Comparison of ENCODE assay signal across 8 cellular contexts in the genomic region with DNA sequence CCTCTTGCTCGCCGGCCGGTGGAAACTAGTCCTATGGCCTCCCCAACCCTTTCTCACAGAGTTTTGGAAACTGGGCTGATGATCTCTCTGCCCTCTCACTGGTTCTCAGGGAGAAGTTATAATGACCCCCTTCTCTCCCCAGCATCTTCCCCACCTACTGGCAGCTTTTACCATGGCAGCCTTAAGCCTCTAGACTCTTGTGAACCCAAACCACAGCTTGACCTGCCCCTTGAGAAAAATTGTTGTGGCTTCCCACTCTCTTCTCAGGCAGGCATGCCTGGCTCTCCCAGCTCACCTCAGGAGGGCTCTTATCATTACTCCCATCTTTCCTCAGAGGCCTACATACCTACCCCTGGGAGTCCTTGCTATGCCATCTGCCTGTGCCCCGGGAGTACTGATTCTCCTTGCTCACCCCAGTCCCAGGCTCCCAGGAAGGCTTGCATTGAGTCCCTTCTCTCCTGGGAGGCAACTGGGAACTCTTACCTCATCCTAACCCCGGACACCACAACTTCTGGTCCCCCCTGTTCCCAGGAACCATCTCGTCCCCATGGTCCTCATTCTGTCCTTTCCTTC. TPM values are rescaled to one million over a fixed set of nuclear protein-coding genes. Genes with fewer than 3 reads are reported as not detected.
DNase-seq lines count a peak whose midpoint lies in the region; ATAC-seq lines count a peak whose summit lies in the region.

No MANE protein-coding gene starts in this region.

- H3K27me3 ChIP-seq in mesendoderm (ENCODE audit: insufficient read depth, low read length, poor library complexity) = no peaks in the 10 kb centered on the region

- H3K18ac ChIP-seq in mesendoderm (ENCODE audit: low read length) = no peak overlapping the region

- H2BK5ac ChIP-seq in mesendoderm (ENCODE audit: low read length) = no peak overlapping the region

- H2BK120ac ChIP-seq in mesendoderm (ENCODE audit: low read depth, low read length) = no peak overlapping the region

- no peak overlapping the region for H4K5ac ChIP-seq in mesendoderm (ENCODE audit: low read length)

- H2BK15ac ChIP-seq in mesendoderm (replicated peaks; ENCODE audit: low read depth) = no peak overlapping the region

- H3K4ac ChIP-seq in mesendoderm (ENCODE audit: low read depth, low read length) = no peak overlapping the region

- H3K56ac ChIP-seq in mesendoderm (ENCODE audit: low read length) = peak overlapping the region; percentile 95

- H3K27ac Mint-ChIP-seq in activated naive CD8-positive, alpha-beta T cell treated with anti-CD3 and anti-CD28 coated beads, Interleukin-2, amount 50 U/mL, for 24 hours = peak overlapping the region; percentile 100

- no peak overlapping the region for H3K4me2 ChIP-seq in mesendoderm (ENCODE audit: low read length)

- peaks cover 13% of the 10 kb centered on the region for H3K79me2 ChIP-seq in mesendoderm (ENCODE audit: control insufficient read depth, insufficient read depth, low read length)

- no peaks in the 10 kb centered on the region for H3K27me3 Mint-ChIP-seq in activated naive CD8-positive, alpha-beta T cell treated with anti-CD3 and anti-CD28 coated beads, Interleukin-2, amount 50 U/mL, for 24 hours

- peak overlapping the region; percentile 98 for H3K4me3 Mint-ChIP-seq in activated naive CD8-positive, alpha-beta T cell treated with anti-CD3 and anti-CD28 coated beads, Interleukin-2, amount 50 U/mL, for 24 hours

- H4K8ac ChIP-seq in mesendoderm (ENCODE audit: low read depth, low read length) = no peak overlapping the region

- no peak overlapping the region for H2AK5ac ChIP-seq in mesendoderm (ENCODE audit: low read length)

- peaks cover 5% of the 10 kb centered on the region for H3K36me3 ChIP-seq in mesendoderm (ENCODE audit: control insufficient read depth, insufficient read depth, low read length)

- H3K4me1 Mint-ChIP-seq in activated naive CD8-positive, alpha-beta T cell treated with anti-CD3 and anti-CD28 coated beads, Interleukin-2, amount 50 U/mL, for 24 hours = peaks cover 43% of the 10 kb centered on the region

- H3K79me1 ChIP-seq in mesendoderm (ENCODE audit: low read length) = peaks cover 21% of the 10 kb centered on the region

- peaks cover 38% of the 10 kb centered on the region for H3K36me3 Mint-ChIP-seq in activated naive CD8-positive, alpha-beta T cell treated with anti-CD3 and anti-CD28 coated beads, Interleukin-2, amount 50 U/mL, for 24 hours (ENCODE audit: low read depth)

- H3K23ac ChIP-seq in mesendoderm (ENCODE audit: low read length) = no peak overlapping the region

- H3K4me3 ChIP-seq in mesendoderm (ENCODE audit: low read length) = no peak overlapping the region

- H3K9me3 Mint-ChIP-seq in activated naive CD8-positive, alpha-beta T cell treated with anti-CD3 and anti-CD28 coated beads, Interleukin-2, amount 50 U/mL, for 24 hours = no peaks in the 10 kb centered on the region

- no peaks in the 10 kb centered on the region for H3K4me1 ChIP-seq in mesendoderm (ENCODE audit: control insufficient read depth, low read depth, low read length)

- no peak for ATAC-seq in activated naive CD8-positive, alpha-beta T cell treated with anti-CD3 and anti-CD28 coated beads, Interleukin-2, amount 50 U/mL, for 24 hours
- no peak for ATAC-seq in HG03097 (IDR thresholded peaks at IDR 0.05; ENCODE audit: low FRiP score, unreplicated experiment)

- no CpG with 5 or more reads among the region's 6 CpGs for WGBS in mesendoderm (ENCODE audit: extremely low coverage, insufficient coverage, low lambda C conversion rate)

- H3K27ac ChIP-seq in mesendoderm (ENCODE audit: low read depth, low read length) = no peak overlapping the region

- H3K9ac ChIP-seq in mesendoderm (ENCODE audit: low read length) = peak overlapping the region; percentile 80

- DNase-seq in Daoy (ENCODE audit: low read depth) (peak; percentile 35), HK-2 (ENCODE audit: unreplicated experiment) (peak; percentile 21), mesendoderm (peak; percentile 70), DMS53 treated with DMSO at 0.1 percent for 48 hours (lab: John Stamatoyannopoulos, UW; ENCODE audit: unreplicated experiment) (no peak), NK-92 (lab: John Stamatoyannopoulos, UW; ENCODE audit: unreplicated experiment) (no peak)
- DNase-seq in activated naive CD8-positive, alpha-beta T cell treated with anti-CD3 and anti-CD28 coated beads, Interleukin-2, amount 50 U/mL, for 24 hours = peak; percentile 20
- DNase-seq in activated effector memory CD4-positive, alpha-beta T cell treated with Interleukin-2 at 50 U/mL for 16 hours = no peak

RNA-seq across cellular contexts. Expression of a gene that starts 1.6 kb away (rescaled TPM):
- 22.3 and 30.6 TPM in 2 replicates for total RNA-seq in Daoy (2014; rRNA removed; shearing (Covaris generic))
- 15.9 TPM for polyA plus RNA-seq in mesendoderm (2013, experiment 1 of 2)
- 16.9 TPM for polyA plus RNA-seq in mesendoderm (2013, experiment 2 of 2)

RNA-seq across cellular contexts. Expression of a gene that starts 38.7 kb away (rescaled TPM):
- total RNA-seq in Daoy (2014; rRNA removed; shearing (Covaris generic)) = 1,306 and 1,452 TPM in 2 replicates
- polyA plus RNA-seq in mesendoderm (2013, experiment 1 of 2) = 881 TPM
- polyA plus RNA-seq in mesendoderm (2013, experiment 2 of 2) = 871 TPM

RNA-seq across cellular contexts. Expression of a gene that starts 38.8 kb away (rescaled TPM):
- 50.2 and 61.0 TPM in 2 replicates for total RNA-seq in Daoy (2014; rRNA removed; shearing (Covaris generic))
- 23.2 TPM for polyA plus RNA-seq in mesendoderm (2013, experiment 1 of 2)
- 22.7 TPM for polyA plus RNA-seq in mesendoderm (2013, experiment 2 of 2)

RNA-seq across cellular contexts. Expression of a gene that starts 51.9 kb away (rescaled TPM):
- 3.8 and 6.3 TPM in 2 replicates for total RNA-seq in Daoy (2014; rRNA removed; shearing (Covaris generic))
- polyA plus RNA-seq in mesendoderm (2013, experiment 1 of 2) = 3.3 TPM
- 3.3 TPM for polyA plus RNA-seq in mesendoderm (2013, experiment 2 of 2)

Comparison
In these comparisons a context has a peak if more than half of its experiments do, and no peak if none do; other contexts are left out.
1. DNase-seq: peak in Daoy (single experiment), HK-2 (single experiment), activated naive CD8-positive, alpha-beta T cell treated with anti-CD3 and anti-CD28 coated beads, Interleukin-2, amount 50 U/mL, for 24 hours (single experiment) and mesendoderm (single experiment); none in activated effector memory CD4-positive, alpha-beta T cell treated with Interleukin-2 at 50 U/mL for 16 hours (single experiment), DMS53 treated with DMSO at 0.1 percent for 48 hours (single experiment) and NK-92 (single experiment).